ENCODE assay signal across 10 cellular contexts in the genomic region with DNA sequence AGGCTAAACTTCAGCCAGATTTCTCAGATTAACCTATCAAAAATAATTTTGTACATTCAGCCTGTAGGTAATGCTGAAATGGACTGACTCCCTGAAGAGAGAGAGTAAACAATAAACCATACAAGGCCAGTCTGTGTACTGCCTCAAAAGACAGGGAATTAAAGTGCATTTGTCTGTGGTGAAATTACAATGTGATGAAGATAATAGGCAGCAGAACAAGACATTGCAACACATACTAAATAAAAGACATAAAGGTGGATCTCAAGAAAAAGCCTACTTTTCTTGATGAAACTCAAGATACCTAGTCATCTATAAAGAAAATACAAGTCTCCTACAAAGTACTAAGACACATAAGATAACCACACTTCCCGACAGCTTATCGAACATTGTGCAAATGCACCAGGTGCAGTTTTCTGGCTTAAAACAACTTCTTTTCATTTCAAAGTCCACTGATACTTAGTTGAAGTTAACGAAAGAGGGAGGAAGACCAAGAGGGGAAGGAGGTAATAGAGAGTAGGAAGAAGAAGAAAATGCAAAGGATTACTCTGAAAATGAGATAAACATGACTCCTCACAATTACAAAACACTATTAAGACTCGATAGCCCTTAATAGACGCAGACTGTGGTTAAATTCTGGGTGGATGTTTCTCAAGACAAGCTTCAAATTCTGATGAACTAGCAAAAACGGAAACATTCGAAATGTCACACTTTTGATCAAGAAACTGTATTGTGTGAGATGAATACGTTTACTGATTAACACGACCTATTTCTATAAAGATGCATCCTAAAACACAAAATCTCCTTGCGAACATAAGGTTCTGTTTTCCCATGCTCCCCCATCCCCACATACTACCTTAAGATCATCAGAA. TPM values are rescaled to one million over a fixed set of nuclear protein-coding genes. Genes with fewer than 3 reads are reported as not detected.
DNase-seq lines count a peak whose midpoint lies in the region; ATAC-seq and TF ChIP-seq lines count a peak whose summit lies in the region.
"Had no signal": no experiment of that assay in that cellular context is flagged by ENCODE, and none has a peak within 500 bp of the region (broad histone marks: within the 10 kb centered on the region; RNA-seq: fewer than 3 reads in every experiment).

No MANE protein-coding gene starts in this region.

- H3K36me3 ChIP-seq in stomach: peaks cover 3 to 12% (median 11%) of the 10 kb centered on the region in 4 donors

- H3K27ac Mint-ChIP-seq in T-helper 1 cell treated with Interleukin-12 subunit alpha and Interleukin-12 subunit beta and Interleukin-4 antibody, amounts not matched to agents 30 μg/mL and 1 μg/mL, for 36 hours: peak overlapping the region; percentile 92

- peak overlapping the region; percentile 86 for H3K4me3 Mint-ChIP-seq in T-helper 1 cell treated with Interleukin-12 subunit alpha and Interleukin-12 subunit beta and Interleukin-4 antibody, amounts not matched to agents 30 μg/mL and 1 μg/mL, for 36 hours

- TF ChIP-seq CTCF in VCaP (conservative IDR thresholded peaks at IDR 0.05): no peak
- TF ChIP-seq CTCF in stomach (IDR thresholded peaks at IDR 0.05): no peak

- TF ChIP-seq EP300 in stomach (IDR thresholded peaks at IDR 0.05): no peak

- peaks cover 25% of the 10 kb centered on the region for H3K36me3 Mint-ChIP-seq in T-helper 1 cell treated with Interleukin-12 subunit alpha and Interleukin-12 subunit beta and Interleukin-4 antibody, amounts not matched to agents 30 μg/mL and 1 μg/mL, for 36 hours (ENCODE audit: low read depth)

- H3K27ac ChIP-seq in VCaP: peak overlapping the region; percentile 98
- no peak overlapping the region for H3K27ac ChIP-seq in right cardiac atrium (ENCODE audit: low read length)
- peak overlapping the region in 4 of 5 donors; percentile 98 to 99 (median 99) for H3K27ac ChIP-seq in stomach
- H3K27ac ChIP-seq: C4-2B had no signal

- H3K4me1 ChIP-seq in right cardiac atrium (ENCODE audit: control insufficient read depth, insufficient read depth, low read length): no peaks in the 10 kb centered on the region
- peaks cover 36 to 67% (median 56%) of the 10 kb centered on the region in 4 donors for H3K4me1 ChIP-seq in stomach

- H3K4me1 Mint-ChIP-seq in T-helper 1 cell treated with Interleukin-12 subunit alpha and Interleukin-12 subunit beta and Interleukin-4 antibody, amounts not matched to agents 30 μg/mL and 1 μg/mL, for 36 hours (ENCODE audit: low read depth): peaks cover 53% of the 10 kb centered on the region

- H3K9me3 ChIP-seq in right cardiac atrium (ENCODE audit: control insufficient read depth, low read length) (no peaks in the 10 kb centered on the region), stomach (no peaks in the 10 kb centered on the region)

- H3K27me3 ChIP-seq in right cardiac atrium (ENCODE audit: control insufficient read depth, insufficient read depth) (no peaks in the 10 kb centered on the region), stomach (no peaks in the 10 kb centered on the region)

- ATAC-seq in right cardiac atrium (no peak), GM18861 (IDR thresholded peaks at IDR 0.05; ENCODE audit: unreplicated experiment) (no peak)

- no peak for TF ChIP-seq POLR2A in stomach (IDR thresholded peaks at IDR 0.05)

- peak overlapping the region; percentile 99 for H3K4me3 ChIP-seq in right cardiac atrium (ENCODE audit: low read length)
- peak overlapping the region; percentile 87 to 97 (median 92) for H3K4me3 ChIP-seq in stomach

- intact Hi-C loops in right cardiac atrium (cut with DNase I): loop anchor here in 2 of 4 donors (10.0 kb wide), 1 partner anchor 63 kb away; no protein-coding TSS in a partner anchor
- intact Hi-C loops in stomach (cut with DNase I; ENCODE audit: low total_unique reads): no loop called here

- 8% methylated on average over 10 of the region's 10 CpGs for WGBS in right cardiac atrium
- WGBS in stomach, 5 donors: 1 to 4% (median 3%) methylated on average over 10 of the region's 10 CpGs

- H3K27me3 Mint-ChIP-seq in T-helper 1 cell treated with Interleukin-12 subunit alpha and Interleukin-12 subunit beta and Interleukin-4 antibody, amounts not matched to agents 30 μg/mL and 1 μg/mL, for 36 hours (ENCODE audit: low read depth): no peaks in the 10 kb centered on the region

- no peaks in the 10 kb centered on the region for H3K9me3 Mint-ChIP-seq in T-helper 1 cell treated with Interleukin-12 subunit alpha and Interleukin-12 subunit beta and Interleukin-4 antibody, amounts not matched to agents 30 μg/mL and 1 μg/mL, for 36 hours

- DNase-seq in T-helper 1 cell: no peak
- DNase-seq in right cardiac atrium: no peak
- DNase-seq in stomach: no peak
- no peak for DNase-seq in AG08396 (ENCODE audit: low spot score)
- DNase-seq in iPS-NIHi7 (ENCODE audit: extremely low spot score): no peak
- DNase-seq: NCI-H1930 had no signal

RNA-seq across cellular contexts. Expression of a gene that starts 2.0 kb away (rescaled TPM):
- 10 to 100 TPM; 59.8 to 73.7 (median 62.1) TPM for total RNA-seq in right cardiac atrium
- 50.8 TPM for polyA plus RNA-seq in right cardiac atrium
- total RNA-seq in stomach: 100 to 1,000 TPM in 1 of 5 donors, 10 to 100 TPM in 4; 27.8 to 182 (median 41.5) TPM
- polyA plus RNA-seq in stomach: 10 to 100 TPM; 54.9 to 77.0 (median 58.8) TPM

RNA-seq across cellular contexts. Expression of a gene that starts 27.6 kb away (rescaled TPM):
- 10 to 100 TPM; 11.3 to 13.8 (median 12.7) TPM for total RNA-seq in right cardiac atrium
- polyA plus RNA-seq in right cardiac atrium: 4.4 TPM
- total RNA-seq in stomach: 10 to 100 TPM in 3 of 5 donors, 1 to 10 TPM in 2; 7.0 to 29.9 (median 17.1) TPM
- polyA plus RNA-seq in stomach: 10 to 100 TPM in 1 of 3 donors, 1 to 10 TPM in 2; 3.1 to 11.4 (median 6.6) TPM
